In the genomic region with DNA sequence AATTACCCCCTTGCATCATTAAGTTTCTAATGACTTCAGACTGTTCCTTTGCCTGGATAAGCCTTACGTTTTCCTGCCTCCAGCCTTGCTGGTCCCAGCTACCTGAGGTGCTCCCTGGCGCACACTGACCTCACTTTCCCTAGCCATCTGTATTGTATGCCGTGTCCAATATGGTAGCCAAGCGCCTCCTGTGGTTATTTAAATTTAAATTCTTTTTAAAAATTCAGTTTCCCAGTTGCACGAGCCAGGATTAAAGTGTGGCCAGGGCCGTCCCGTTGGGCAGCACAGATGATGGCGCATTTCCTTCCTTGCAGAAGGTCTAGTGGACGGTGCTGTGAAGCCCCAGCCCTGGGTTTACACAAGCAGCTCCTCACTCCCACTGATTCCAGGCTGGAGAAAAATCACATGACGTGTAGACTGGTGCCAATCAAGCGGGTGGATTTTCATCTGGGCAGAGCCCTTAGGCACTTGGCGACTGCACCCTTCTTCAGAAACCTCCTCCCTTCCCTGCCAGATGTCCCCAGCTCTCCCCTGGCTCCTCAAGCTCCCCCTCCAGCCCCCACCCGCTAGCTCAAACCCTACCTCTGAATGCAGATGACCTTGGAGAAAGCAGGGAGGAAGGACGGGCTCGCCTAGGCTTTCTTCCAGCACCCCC, we compare ENCODE assay signal across 29 cellular contexts. TPM values are rescaled to one million over a fixed set of nuclear protein-coding genes. Genes with fewer than 3 reads are reported as not detected.
"Had no signal": no experiment of that assay in that cellular context is flagged by ENCODE, and none has a peak within 500 bp of the region (broad histone marks: within the 10 kb centered on the region; RNA-seq: fewer than 3 reads in every experiment).

No MANE protein-coding gene starts in this region.

- H3K27ac ChIP-seq: adrenal gland, body of pancreas, coronary artery, dorsolateral prefrontal cortex had no signal

- H3K4me3 ChIP-seq: adrenal gland, body of pancreas, coronary artery, dorsolateral prefrontal cortex had no signal

- H3K36me3 ChIP-seq: adrenal gland had no signal

- H3K9me3 ChIP-seq: adrenal gland, body of pancreas had no signal

- H3K4me1 ChIP-seq: adrenal gland had no signal

- ATAC-seq: activated CD4-positive, alpha-beta T cell treated with anti-CD3 and anti-CD28 coated beads for 36 hours; activated CD8-positive, alpha-beta memory T cell treated with anti-CD3 and anti-CD28 coated beads, Interleukin-2, amount 10 ng/mL, durations not matched to agents 7 days and 5 days; activated CD8-positive, alpha-beta T cell treated with anti-CD3 and anti-CD28 coated beads, Interleukin-2, amount 10 ng/mL, durations not matched to agents 7 days and 5 days; activated naive CD8-positive, alpha-beta T cell treated with anti-CD3 and anti-CD28 coated beads, Interleukin-2, amount 50 U/mL, for 24 hours; body of pancreas; esophagus mucosa; T-helper 17 cell had no signal

- DNase-seq: activated CD4-positive, alpha-beta memory T cell treated with anti-CD3 and anti-CD28 coated beads for 36 hours; activated CD4-positive, alpha-beta T cell treated with anti-CD3 and anti-CD28 coated beads for 36 hours; activated CD4-positive, alpha-beta T cell treated with anti-CD3 and anti-CD28 coated beads, Interleukin-2, amount 10 ng/mL, durations not matched to agents 24 days and 14 days; activated CD4-positive, CD25-positive, alpha-beta regulatory T cell; activated CD4-positive, CD25-positive, alpha-beta regulatory T cell treated with anti-CD3 and anti-CD28 coated beads, Interleukin-2, amount 50 U/mL, for 72 hours; activated CD8-positive, alpha-beta memory T cell treated with anti-CD3 and anti-CD28 coated beads, Interleukin-2, amount 10 ng/mL, durations not matched to agents 7 days and 5 days; activated CD8-positive, alpha-beta memory T cell treated with anti-CD3 and anti-CD28 coated beads, Interleukin-2, amount 50 U/mL, for 4 hours; activated CD8-positive, alpha-beta T cell treated with anti-CD3 and anti-CD28 coated beads, Interleukin-2, amount 10 ng/mL, durations not matched to agents 7 days and 5 days; activated effector memory CD4-positive, alpha-beta T cell treated with anti-CD3 and anti-CD28 coated beads, Interleukin-2, amount 50 U/mL, for 16 hours; activated naive CD4-positive, alpha-beta T cell treated with anti-CD3 and anti-CD28 coated beads for 36 hours; activated naive CD8-positive, alpha-beta T cell treated with anti-CD3 and anti-CD28 coated beads for 36 hours; activated naive CD8-positive, alpha-beta T cell treated with anti-CD3 and anti-CD28 coated beads, Interleukin-2, amount 50 U/mL, for 24 hours; activated T-cell treated with anti-CD3 and anti-CD28 coated beads, Interleukin-2, amount 50 U/mL, for 1 hour; activated T-cell treated with anti-CD3 and anti-CD28 coated beads, Interleukin-2, amount 50 U/mL, for 48 hours; adrenal gland; amygdala; aorta; body of pancreas; cerebellar nuclear complex; effector memory CD4-positive, alpha-beta T cell; endodermal cell; head of caudate nucleus; T-helper 1 cell; T-helper 17 cell; T1000 had no signal

- H3K27me3 ChIP-seq: body of pancreas had no signal

RNA-seq across cellular contexts. Expression of gene ACKR3, which starts 33.9 kb away (rescaled TPM):
- total RNA-seq: epithelial cell of proximal tubule had no signal
